22 cellular contexts compared by ENCODE assay signal in the genomic region with DNA sequence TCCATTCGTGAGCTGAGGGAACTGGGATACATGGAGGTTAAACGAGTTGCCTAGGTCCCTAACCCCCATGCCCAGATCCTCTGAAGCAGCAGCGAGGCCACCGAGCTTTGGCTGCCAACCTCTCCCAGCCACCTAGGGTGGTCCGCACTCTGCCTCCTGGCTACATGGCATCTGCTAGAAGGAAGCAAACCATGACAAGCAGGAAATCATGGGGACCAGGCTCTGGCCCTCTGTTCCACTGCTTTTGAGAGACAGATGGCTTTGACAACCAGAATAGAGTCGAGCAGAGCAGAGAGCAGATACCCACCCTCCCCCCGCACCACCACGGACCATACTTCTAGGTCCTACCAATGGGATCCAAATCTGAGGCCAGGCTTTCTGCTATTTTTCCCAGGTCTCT. TPM values are rescaled to one million over a fixed set of nuclear protein-coding genes. Genes with fewer than 3 reads are reported as not detected.
DNase-seq lines count a peak whose midpoint lies in the region; ATAC-seq, FAIRE-seq and TF ChIP-seq lines count a peak whose summit lies in the region.
"Had no signal": no experiment of that assay in that cellular context is flagged by ENCODE, and none has a peak within 500 bp of the region (broad histone marks: within the 10 kb centered on the region; RNA-seq: fewer than 3 reads in every experiment).

No MANE protein-coding gene starts in this region.

- H3K9me3 ChIP-seq in naive thymus-derived CD4-positive, alpha-beta T cell (ENCODE audit: control insufficient read depth in 2 of 3, low read length in 3 of 3) = no peaks in the 10 kb centered on the region
- H3K9me3 ChIP-seq in OCI-LY7 (ENCODE audit: low read length) = no peaks in the 10 kb centered on the region
- H3K9me3 ChIP-seq: HAP-1, MG63, Peyer's patch, SJCRH30 had no signal

- BruUV-seq in OCI-LY7 (replicated peaks; lab: Mats Ljungman, UMichigan) = no TSS peak

- intact Hi-C loops in activated CD8-positive, alpha-beta T cell treated with anti-CD3 and anti-CD28 coated beads for 36 hours (cut with micrococcal nuclease) = no loop called here
- intact Hi-C loops in naive thymus-derived CD4-positive, alpha-beta T cell (cut with micrococcal nuclease) = no loop called here
- intact Hi-C loops in OCI-LY7 (cut with micrococcal nuclease; ENCODE audit: unreplicated experiment) = no loop called here

- no peaks in the 10 kb centered on the region for H3K9me3 Mint-ChIP-seq in activated CD8-positive, alpha-beta T cell treated with anti-CD3 and anti-CD28 coated beads for 36 hours
- no peaks in the 10 kb centered on the region for H3K9me3 Mint-ChIP-seq in activated CD8-positive, alpha-beta T cell treated with anti-CD3 and anti-CD28 coated beads, Interleukin-2, amount 10 ng/mL, durations not matched to agents 7 days and 5 days (ENCODE audit: insufficient read depth)
- peaks cover 0 to 1% (median 0%) of the 10 kb centered on the region in 11 donors for H3K9me3 Mint-ChIP-seq in naive thymus-derived CD4-positive, alpha-beta T cell
- H3K9me3 Mint-ChIP-seq: GM23338 had no signal

- peak overlapping the region; percentile 34 for H3K27ac Mint-ChIP-seq in activated CD8-positive, alpha-beta T cell treated with anti-CD3 and anti-CD28 coated beads for 36 hours
- no peak overlapping the region for H3K27ac Mint-ChIP-seq in activated CD8-positive, alpha-beta T cell treated with anti-CD3 and anti-CD28 coated beads, Interleukin-2, amount 10 ng/mL, durations not matched to agents 7 days and 5 days
- H3K27ac Mint-ChIP-seq in naive thymus-derived CD4-positive, alpha-beta T cell = peak overlapping the region in 5 of 9 donors; percentile 18 to 76 (median 62)
- H3K27ac Mint-ChIP-seq: GM23338 had no signal

- TF ChIP-seq CTCF in activated CD8-positive, alpha-beta T cell treated with anti-CD3 and anti-CD28 coated beads for 36 hours (IDR thresholded peaks at IDR 0.05) = no peak
- TF ChIP-seq CTCF in OCI-LY7 (conservative IDR thresholded peaks at IDR 0.05; ENCODE audit: low read length) = no peak

- H3K79me2 ChIP-seq in OCI-LY7 (ENCODE audit: insufficient read depth, low read depth, low read length) = no peaks in the 10 kb centered on the region

- H3K4me1 ChIP-seq in naive thymus-derived CD4-positive, alpha-beta T cell (ENCODE audit: control insufficient read depth in 2 of 2, insufficient read depth in 2 of 2, low read length in 2 of 2) = peaks cover 0 to 20% of the 10 kb centered on the region in 2 donors
- H3K4me1 ChIP-seq in OCI-LY7 (ENCODE audit: insufficient read depth, low read length, poor library complexity, severe bottlenecking) = no peaks in the 10 kb centered on the region
- H3K4me1 ChIP-seq: Peyer's patch had no signal

- POLR2A ChIA-PET in activated CD8-positive, alpha-beta T cell treated with anti-CD3 and anti-CD28 coated beads for 36 hours (lab: Charles Lee) = interaction anchor here (0.8 to 1.3 kb wide), 2 partner anchors 11 to 38 kb away, joined by 4 read pairs; no protein-coding TSS in a partner anchor
- POLR2A ChIA-PET in activated CD8-positive, alpha-beta T cell treated with anti-CD3 and anti-CD28 coated beads, Interleukin-2, amount 10 ng/mL, durations not matched to agents 7 days and 5 days (lab: Charles Lee) = no interaction called here
- POLR2A ChIA-PET in naive thymus-derived CD4-positive, alpha-beta T cell (lab: Charles Lee) = interaction anchor here (0.6 to 1.2 kb wide), 2 partner anchors 10 to 38 kb away, joined by 3 to 4 read pairs; no protein-coding TSS in a partner anchor
- POLR2A ChIA-PET in OCI-LY7 (lab: Charles Lee) = no interaction called here

- peaks cover 5 to 73% (median 17%) of the 10 kb centered on the region in 3 experiments for H3K36me3 ChIP-seq in naive thymus-derived CD4-positive, alpha-beta T cell (ENCODE audit: control insufficient read depth in 2 of 3, insufficient read depth in 3 of 3, low read length in 3 of 3)
- H3K36me3 ChIP-seq in OCI-LY7 (ENCODE audit: insufficient read depth, low read length) = peaks cover 83% of the 10 kb centered on the region
- H3K36me3 ChIP-seq: MG63, Peyer's patch had no signal

- peaks cover 44% of the 10 kb centered on the region for H3K36me3 Mint-ChIP-seq in activated CD8-positive, alpha-beta T cell treated with anti-CD3 and anti-CD28 coated beads for 36 hours (ENCODE audit: low read depth)
- H3K36me3 Mint-ChIP-seq in activated CD8-positive, alpha-beta T cell treated with anti-CD3 and anti-CD28 coated beads, Interleukin-2, amount 10 ng/mL, durations not matched to agents 7 days and 5 days (ENCODE audit: low read depth) = peaks cover 57% of the 10 kb centered on the region
- peaks cover 0 to 50% (median 13%) of the 10 kb centered on the region in 5 donors for H3K36me3 Mint-ChIP-seq in naive thymus-derived CD4-positive, alpha-beta T cell

- H3K4me1 Mint-ChIP-seq in activated CD8-positive, alpha-beta T cell treated with anti-CD3 and anti-CD28 coated beads for 36 hours (ENCODE audit: low read depth) = peaks cover 33% of the 10 kb centered on the region
- peaks cover 29% of the 10 kb centered on the region for H3K4me1 Mint-ChIP-seq in activated CD8-positive, alpha-beta T cell treated with anti-CD3 and anti-CD28 coated beads, Interleukin-2, amount 10 ng/mL, durations not matched to agents 7 days and 5 days (ENCODE audit: low read depth)
- H3K4me1 Mint-ChIP-seq in naive thymus-derived CD4-positive, alpha-beta T cell = peaks cover 0 to 33% (median 21%) of the 10 kb centered on the region in 7 donors
- H3K4me1 Mint-ChIP-seq: GM23338 had no signal

- H3K27ac ChIP-seq in naive thymus-derived CD4-positive, alpha-beta T cell (ENCODE audit: low read depth, low read length) = no peak overlapping the region
- no peak overlapping the region for H3K27ac ChIP-seq in OCI-LY7 (ENCODE audit: low read depth, low read length, poor library complexity, severe bottlenecking)
- H3K27ac ChIP-seq: HL-60, Peyer's patch, SJCRH30 had no signal

- H3K4me3 Mint-ChIP-seq in activated CD8-positive, alpha-beta T cell treated with anti-CD3 and anti-CD28 coated beads for 36 hours = no peak overlapping the region
- H3K4me3 Mint-ChIP-seq in activated CD8-positive, alpha-beta T cell treated with anti-CD3 and anti-CD28 coated beads, Interleukin-2, amount 10 ng/mL, durations not matched to agents 7 days and 5 days = no peak overlapping the region
- no peak overlapping the region for H3K4me3 Mint-ChIP-seq in naive thymus-derived CD4-positive, alpha-beta T cell
- H3K4me3 Mint-ChIP-seq: GM23338 had no signal

- no peaks in the 10 kb centered on the region for H3K9me2 ChIP-seq in OCI-LY7 (ENCODE audit: insufficient read depth, low read length)

- no peak overlapping the region for H3K4me3 ChIP-seq in naive thymus-derived CD4-positive, alpha-beta T cell (ENCODE audit: low read length)
- no peak overlapping the region for H3K4me3 ChIP-seq in OCI-LY7 (ENCODE audit: low read depth, low read length, poor library complexity, severe bottlenecking)
- H3K4me3 ChIP-seq: GM23338, HAP-1, K562, MG63, Peyer's patch, SJCRH30 had no signal

- no peaks in the 10 kb centered on the region for H3K27me3 ChIP-seq in naive thymus-derived CD4-positive, alpha-beta T cell (ENCODE audit: control insufficient read depth in 2 of 2, insufficient read depth in 2 of 2, low read length in 2 of 2)
- H3K27me3 ChIP-seq: MG63, Peyer's patch, SJCRH30 had no signal

- H3K27me3 Mint-ChIP-seq in activated CD8-positive, alpha-beta T cell treated with anti-CD3 and anti-CD28 coated beads for 36 hours = no peaks in the 10 kb centered on the region
- no peaks in the 10 kb centered on the region for H3K27me3 Mint-ChIP-seq in activated CD8-positive, alpha-beta T cell treated with anti-CD3 and anti-CD28 coated beads, Interleukin-2, amount 10 ng/mL, durations not matched to agents 7 days and 5 days (ENCODE audit: low read depth)
- no peaks in the 10 kb centered on the region for H3K27me3 Mint-ChIP-seq in naive thymus-derived CD4-positive, alpha-beta T cell

- FAIRE-seq in GM19239 (lab: Jason Lieb, UNC) = peak; percentile 54
- FAIRE-seq: A204.1, HepG2, K562 had no signal

- H4K20me1 ChIP-seq in OCI-LY7 (ENCODE audit: insufficient read depth, low read length) = no peaks in the 10 kb centered on the region

- CTCF ChIA-PET in activated CD8-positive, alpha-beta T cell treated with anti-CD3 and anti-CD28 coated beads for 36 hours (lab: Charles Lee) = no interaction called here
- CTCF ChIA-PET in activated CD8-positive, alpha-beta T cell treated with anti-CD3 and anti-CD28 coated beads, Interleukin-2, amount 10 ng/mL, durations not matched to agents 7 days and 5 days (lab: Charles Lee) = no interaction called here
- CTCF ChIA-PET in naive thymus-derived CD4-positive, alpha-beta T cell (lab: Charles Lee) = interaction anchor here (0.6 kb wide), 1 partner anchor 34 kb away, joined by 3 read pairs; no protein-coding TSS in a partner anchor
- CTCF ChIA-PET in OCI-LY7 (lab: Charles Lee; ENCODE audit: unreplicated experiment) = no interaction called here

- H3K4me2 ChIP-seq in OCI-LY7 (ENCODE audit: low read length) = no peak overlapping the region
- H3K4me2 ChIP-seq: GM23338 had no signal

- DNase-seq in activated CD8-positive, alpha-beta T cell treated with anti-CD3 and anti-CD28 coated beads for 36 hours = no peak
- no peak for DNase-seq in activated CD8-positive, alpha-beta T cell treated with anti-CD3 and anti-CD28 coated beads, Interleukin-2, amount 10 ng/mL, durations not matched to agents 7 days and 5 days
- DNase-seq in GM19239 (ENCODE audit: insufficient read length, low spot score) (no peak), SKM-1 (lab: John Stamatoyannopoulos, UW; ENCODE audit: unreplicated experiment) (no peak), OCI-LY7 (ENCODE audit: low spot score) (no peak), A172 (ENCODE audit: low spot score) (no peak)
- DNase-seq in naive thymus-derived CD4-positive, alpha-beta T cell = no peak
- DNase-seq: COR-L47; DMS79; MG63; NCI-H1417 treated with DMSO at 0.1 percent for 48 hours; NCI-H187; NCI-H748 treated with DMSO at 0.1 percent for 48 hours; NK-92 treated with Interleukin-12 subunit alpha and Interleukin-12 subunit beta, amount 100 ng/mL, for 24 hours; Peyer's patch; SJCRH30 had no signal

- ATAC-seq in activated CD8-positive, alpha-beta T cell treated with anti-CD3 and anti-CD28 coated beads for 36 hours = no peak
- no peak for ATAC-seq in activated CD8-positive, alpha-beta T cell treated with anti-CD3 and anti-CD28 coated beads, Interleukin-2, amount 10 ng/mL, durations not matched to agents 7 days and 5 days
- ATAC-seq in naive thymus-derived CD4-positive, alpha-beta T cell = no peak
- ATAC-seq: GM23338, HepG2, K562 had no signal

- H2AFZ ChIP-seq in OCI-LY7 (ENCODE audit: low read length) = no peak overlapping the region
- H2AFZ ChIP-seq: GM23338 had no signal

RNA-seq across cellular contexts. Expression of a gene that starts 37.5 kb away (rescaled TPM):
- 10 to 100 TPM; 22.3 to 23.5 TPM for total RNA-seq in activated CD8-positive, alpha-beta T cell treated with anti-CD3 and anti-CD28 coated beads for 36 hours
- 10 to 100 TPM; 16.3 to 18.4 TPM for total RNA-seq in activated CD8-positive, alpha-beta T cell treated with anti-CD3 and anti-CD28 coated beads, Interleukin-2, amount 10 ng/mL, durations not matched to agents 7 days and 5 days
- total RNA-seq in naive thymus-derived CD4-positive, alpha-beta T cell = 10 to 100 TPM in 4 of 5 experiments, 1 to 10 TPM in 1; 9.9 to 16.4 (median 14.0) TPM
- polyA plus RNA-seq in naive thymus-derived CD4-positive, alpha-beta T cell = 1 to 10 TPM; 5.2 to 8.1 TPM
- total RNA-seq in OCI-LY7 (2014; rRNA removed; shearing (Covaris generic)) = 10.7 and 11.9 TPM in 2 replicates
- total RNA-seq in OCI-LY7 (2022) = 19.3 and 20.7 TPM in 2 replicates
- 2.7 and 3.5 TPM in 2 replicates for total RNA-seq in A172 (2014; rRNA removed; shearing (Covaris generic))

RNA-seq across cellular contexts. Expression of a gene that starts 49.3 kb away (rescaled TPM):
- 100 to 1,000 TPM; 205 to 209 TPM for total RNA-seq in activated CD8-positive, alpha-beta T cell treated with anti-CD3 and anti-CD28 coated beads for 36 hours
- total RNA-seq in activated CD8-positive, alpha-beta T cell treated with anti-CD3 and anti-CD28 coated beads, Interleukin-2, amount 10 ng/mL, durations not matched to agents 7 days and 5 days = 100 to 1,000 TPM; 303 to 312 TPM
- total RNA-seq in naive thymus-derived CD4-positive, alpha-beta T cell = 100 to 1,000 TPM; 151 to 315 (median 221) TPM
- polyA plus RNA-seq in naive thymus-derived CD4-positive, alpha-beta T cell = 100 to 1,000 TPM; 197 to 296 TPM
- total RNA-seq in OCI-LY7 (2014; rRNA removed; shearing (Covaris generic)) = 145 and 182 TPM in 2 replicates
- 216 and 231 TPM in 2 replicates for total RNA-seq in OCI-LY7 (2022)
- 13.9 and 15.3 TPM in 2 replicates for total RNA-seq in A172 (2014; rRNA removed; shearing (Covaris generic))

Comparison
In these comparisons a context has a peak if more than half of its experiments do, and no peak if none do; other contexts are left out.
1. POLR2A ChIA-PET loops: an anchor here in activated CD8-positive, alpha-beta T cell treated with anti-CD3 and anti-CD28 coated beads for 36 hours (0.8 to 1.3 kb wide) and naive thymus-derived CD4-positive, alpha-beta T cell (0.6 to 1.2 kb wide); none called in activated CD8-positive, alpha-beta T cell treated with anti-CD3 and anti-CD28 coated beads, Interleukin-2, amount 10 ng/mL, durations not matched to agents 7 days and 5 days and OCI-LY7.